ENCODE assay signal across 10 cellular contexts in the genomic region with DNA sequence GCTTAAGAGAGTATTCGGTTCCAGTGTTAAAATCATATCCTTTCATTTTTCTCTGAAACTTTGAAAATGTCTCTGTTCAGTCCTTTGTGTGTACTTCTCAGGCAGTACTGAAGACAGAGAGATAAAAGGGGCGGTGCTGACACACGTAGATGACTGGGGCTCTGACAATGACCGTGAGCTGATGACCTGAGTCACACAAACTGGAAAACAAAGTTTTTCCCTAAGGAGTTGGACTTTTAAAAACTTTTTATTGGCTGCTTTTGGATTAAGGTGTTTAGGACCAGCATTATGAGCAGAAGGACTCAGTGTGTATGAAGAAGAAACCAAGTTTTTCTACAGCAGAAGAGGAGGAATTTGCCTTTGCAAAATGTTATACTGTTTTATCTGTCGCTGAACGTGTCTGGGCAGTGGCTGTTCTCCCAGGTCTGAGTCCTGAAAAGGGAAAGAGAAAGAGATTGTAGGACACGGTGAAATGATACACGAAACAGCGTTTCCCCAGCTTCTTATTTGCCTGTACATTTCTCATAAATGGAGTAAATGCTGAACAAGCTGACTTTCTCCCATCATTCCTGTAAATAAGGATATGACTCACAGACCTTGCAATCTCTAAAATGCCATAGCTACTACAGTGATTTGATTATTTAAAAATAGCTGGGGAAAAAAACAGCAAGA. TPM values are rescaled to one million over a fixed set of nuclear protein-coding genes. Genes with fewer than 3 reads are reported as not detected.
A peak's percentile ranks its signal among the peaks of the same experiment; 100 is the strongest.
DNase-seq lines count a peak whose midpoint lies in the region; ATAC-seq, FAIRE-seq and TF ChIP-seq lines count a peak whose summit lies in the region.
"Had no signal": no experiment of that assay in that cellular context is flagged by ENCODE, and none has a peak within 500 bp of the region (broad histone marks: within the 10 kb centered on the region; RNA-seq: fewer than 3 reads in every experiment).

No MANE protein-coding gene starts in this region.

- no peak for TF ChIP-seq CTCF in GM12878 (IDR thresholded peaks at IDR 0.05 in 2 of 3, conservative IDR thresholded peaks at IDR 0.05 in 1 of 3; ENCODE audit: control insufficient read depth in 2 of 3, extremely low read depth in 1 of 3, insufficient read depth in 1 of 3, low read depth in 3 of 3, low read length in 3 of 3)
- no peak for TF ChIP-seq CTCF in liver (IDR thresholded peaks at IDR 0.05; ENCODE audit: low read depth, low read length, missing input control)
- no peak for TF ChIP-seq CTCF in upper lobe of right lung (IDR thresholded peaks at IDR 0.05)

- no peaks in the 10 kb centered on the region for H3K36me3 ChIP-seq in GM12878 (ENCODE audit: control insufficient read depth in 2 of 2, insufficient read depth in 2 of 2, low read length in 1 of 2)
- no peaks in the 10 kb centered on the region for H3K36me3 ChIP-seq in liver (ENCODE audit: control insufficient read depth in 4 of 4, insufficient read depth in 3 of 4, low read depth in 1 of 4, low read length in 3 of 4)
- no peaks in the 10 kb centered on the region for H3K36me3 ChIP-seq in upper lobe of right lung

- no peaks in the 10 kb centered on the region for H4K20me1 ChIP-seq in GM12878 (ENCODE audit: control insufficient read depth, insufficient read depth)

- no peak overlapping the region for H3K4me2 ChIP-seq in GM12878 (ENCODE audit: control insufficient read depth, insufficient read depth)

- H3K4me3 ChIP-seq in GM12878, result no peak overlapping the region
- peak overlapping the region; percentile 18 to 37 (median 31) for H3K4me3 ChIP-seq in liver (ENCODE audit: low read depth in 1 of 3, low read length in 3 of 3)
- peak overlapping the region; percentile 30 for H3K4me3 ChIP-seq in upper lobe of right lung

- DNase-seq in GM03348 (ENCODE audit: low spot score) (peak; percentile 73), GM12878 (ENCODE audit: low read depth, low spot score) (no peak), upper lobe of right lung (no peak), D341Med (ENCODE audit: low spot score) (no peak), T-cell (no peak), NCI-H446 treated with DMSO at 0.1 percent for 48 hours (lab: John Stamatoyannopoulos, UW) (no peak)

- no peak overlapping the region for H3K4me3 Mint-ChIP-seq in T-cell

- H3K9ac ChIP-seq in GM12878 (ENCODE audit: control insufficient read depth, insufficient read depth, low read length), result no peak overlapping the region
- peak overlapping the region; percentile 63 to 95 for H3K9ac ChIP-seq in liver (ENCODE audit: low read depth in 1 of 2, low read length in 2 of 2)

- RAD21 ChIA-PET in GM12878 (lab: Charles Lee; ENCODE audit: unreplicated experiment), result interaction anchor here (1.8 kb wide), 1 partner anchor 13 kb away, joined by 3 read pairs; no protein-coding TSS in a partner anchor

- CTCF ChIA-PET in GM12878 (lab: Yijun Ruan, JAX), result interaction anchor here (0.6 to 1.5 kb wide), 6 partner anchors 10 to 194 kb away, joined by 3 to 5 read pairs (median 3); no protein-coding TSS in a partner anchor
- CTCF ChIA-PET in T-cell (lab: Charles Lee), result no interaction called here

- POLR2A ChIA-PET in GM12878 (lab: Charles Lee), result interaction anchor here (0.6 kb wide), 1 partner anchor 27 kb away, joined by 5 read pairs; no protein-coding TSS in a partner anchor
- POLR2A ChIA-PET in T-cell (lab: Charles Lee), result no interaction called here

- 7% methylated on average over 9 of the region's 9 CpGs for WGBS in GM12878 (ENCODE audit: insufficient coverage, insufficient replicate concordance, low lambda C conversion rate, missing lambda C conversion rate)
- 11% methylated on average over 9 of the region's 9 CpGs for WGBS in liver

- no peaks in the 10 kb centered on the region for H3K79me2 ChIP-seq in GM12878 (ENCODE audit: control insufficient read depth, insufficient read depth, low read length)

- H2AFZ ChIP-seq in GM12878 (ENCODE audit: control insufficient read depth, low read depth, low read length), result peak overlapping the region; percentile 38

- TF ChIP-seq POLR2A in GM12878 (IDR thresholded peaks at IDR 0.05; ENCODE audit: low read depth, low read length), result no peak

- peaks cover 0 to 5% (median 5%) of the 10 kb centered on the region in 3 donors for H3K4me1 Mint-ChIP-seq in T-cell

- H3K4me1 ChIP-seq in GM12878 (ENCODE audit: control insufficient read depth, insufficient read depth, low read length) (peaks cover 7% of the 10 kb centered on the region), liver (ENCODE audit: control insufficient read depth in 4 of 4, insufficient read depth in 4 of 4, low read length in 3 of 4) (peaks cover 10 to 69% (median 23%) of the 10 kb centered on the region in 4 donors), upper lobe of right lung (peaks cover 24% of the 10 kb centered on the region)

- peak; percentile 56 for ATAC-seq in HG03432 (IDR thresholded peaks at IDR 0.05; ENCODE audit: unreplicated experiment)
- no peak for ATAC-seq in GM12878
- ATAC-seq in upper lobe of right lung, result peak; percentile 55
- no peak for ATAC-seq in T-cell (replicated peaks in 1 of 4)

- TF ChIP-seq RAD21 in GM12878 (IDR thresholded peaks at IDR 0.05; ENCODE audit: insufficient read depth, low read depth, low read length), result no peak
- peak in 1 of 2 donors; percentile 26 for TF ChIP-seq RAD21 in liver (IDR thresholded peaks at IDR 0.05)

- H3K9me3 Mint-ChIP-seq in T-cell, result no peaks in the 10 kb centered on the region
- H3K9me3 Mint-ChIP-seq: IgD-negative memory B cell had no signal

- intact Hi-C loops in GM12878 (cut with micrococcal nuclease; ENCODE audit: unreplicated experiment), result no loop called here
- intact Hi-C loops in upper lobe of right lung (cut with DNase I), result no loop called here

- BruUV-seq in GM12878 (replicated peaks; lab: Mats Ljungman, UMichigan), result no TSS peak

- H3K27ac Mint-ChIP-seq in T-cell, result no peak overlapping the region

- H3K27ac ChIP-seq in GM12878 (ENCODE audit: control insufficient read depth, insufficient read depth) (no peak overlapping the region), liver (ENCODE audit: low read depth in 1 of 2, low read length in 2 of 2) (peak overlapping the region; percentile 91 to 98), upper lobe of right lung (peak overlapping the region; percentile 79)

- peaks cover 4% of the 10 kb centered on the region for H3K36me3 Mint-ChIP-seq in T-cell

- no peak for FAIRE-seq in GM12878 (lab: Jason Lieb, UNC)

- in situ Hi-C loops in GM12878 (cut with MboI), result no loop called here

- H3K27me3 ChIP-seq in GM12878 (replicated peaks in 1 of 2; ENCODE audit: control insufficient read depth in 2 of 2, insufficient read depth in 2 of 2, low read length in 1 of 2) (no peaks in the 10 kb centered on the region), liver (ENCODE audit: control insufficient read depth in 4 of 4, insufficient read depth in 4 of 4, low read length in 3 of 4) (no peaks in the 10 kb centered on the region), upper lobe of right lung (no peaks in the 10 kb centered on the region)

- H3K9me3 ChIP-seq in GM12878 (replicated peaks; ENCODE audit: control insufficient read depth, insufficient read depth, low read length), result no peaks in the 10 kb centered on the region
- no peaks in the 10 kb centered on the region for H3K9me3 ChIP-seq in liver (ENCODE audit: control insufficient read depth in 4 of 4, low read length in 3 of 4)
- no peaks in the 10 kb centered on the region for H3K9me3 ChIP-seq in upper lobe of right lung

- SMC1A ChIA-PET in GM12878 (lab: Charles Lee; ENCODE audit: uncharacterized antibody, unreplicated experiment), result interaction anchor here (0.5 to 1.4 kb wide), 7 partner anchors 9 to 78 kb away, joined by 3 to 5 read pairs (median 3); no protein-coding TSS in a partner anchor

- no peaks in the 10 kb centered on the region for H3K27me3 Mint-ChIP-seq in T-cell
- H3K27me3 Mint-ChIP-seq: IgD-negative memory B cell had no signal

- TF ChIP-seq EP300 in GM12878 (IDR thresholded peaks at IDR 0.05; ENCODE audit: borderline replicate concordance in 1 of 2, control insufficient read depth in 1 of 2, low read depth in 2 of 2, low read length in 2 of 2), result no peak

TF ChIP-seq in GM12878, 131 proteins besides CTCF, POLR2A, EP300 and RAD21 (continues in another document):
- TF ChIP-seq HDGF (IDR thresholded peaks at IDR 0.05), result no peak
- TF ChIP-seq STAT3 (IDR thresholded peaks at IDR 0.05; ENCODE audit: low read depth, low read length), result no peak
- TF ChIP-seq HDAC2 (IDR thresholded peaks at IDR 0.05), result no peak

TF ChIP-seq in liver, 16 proteins besides CTCF, POLR2A, EP300 and RAD21 (continues in another document):
- no peak for TF ChIP-seq FOXA1 (IDR thresholded peaks at IDR 0.05)
- TF ChIP-seq ATF3 (IDR thresholded peaks at IDR 0.05), result peak; percentile 43

RNA-seq across cellular contexts. Expression of gene MAP3K7CL, which starts 51.5 kb away (rescaled TPM):
- total RNA-seq in GM12878 (2013; cell fraction: nucleolus; rRNA removed), result 50.2 and 57.6 TPM in 2 replicates
- 5.6 TPM in 2 replicates for total RNA-seq in GM12878 (2014; rRNA removed)
- 5.5 and 5.8 TPM in 2 replicates for total RNA-seq in GM12878 (2014; rRNA removed; fragmentation: Illumina TruSeq; extraction: Trizol)
- 6.2 and 7.7 TPM in 2 replicates for total RNA-seq in GM12878 (2021)
- polyA plus RNA-seq in GM12878 (2011; ENCODE audit: low read depth), result 6.5 TPM
- polyA plus RNA-seq in GM12878 (2011; rRNA removed), result 13.3 and 14.2 TPM in 2 replicates
- 10.4 and 11.7 TPM in 2 replicates for polyA plus RNA-seq in GM12878 (2011; cell fraction: cytosol; rRNA removed)
- 21.8 and 26.7 TPM in 2 replicates for polyA plus RNA-seq in GM12878 (2011; cell fraction: nucleus; rRNA removed)
- 7.1 and 8.8 TPM in 2 replicates for polyA plus RNA-seq in GM12878 (2012)
- 7.3 and 7.4 TPM in 2 replicates for polyA plus RNA-seq in GM12878 (2014; fragmentation: Illumina TruSeq; extraction: Trizol)
- polyA plus RNA-seq in GM12878 (2014; fragmentation: Nextera tagmentation; extraction: Ambion mirVana), result 10 to 100 TPM; 13.1 to 19.7 TPM
- 3.2 and 4.2 TPM in 2 replicates for polyA plus RNA-seq in GM12878 (2014; rRNA removed)
- 1 to 10 TPM; 4.2 to 5.8 TPM for polyA plus RNA-seq in GM12878 (2016; fragmentation: Nextera tagmentation; extraction: Ambion mirVana)
- polyA minus RNA-seq in GM12878 (2011; rRNA and poly(A)+ RNA removed), result 15.2 and 16.9 TPM in 2 replicates
- 2.9 and 6.9 TPM in 2 replicates for polyA minus RNA-seq in GM12878 (2011; cell fraction: cytosol; rRNA and poly(A)+ RNA removed)
- 16.3 and 29.5 TPM in 2 replicates for polyA minus RNA-seq in GM12878 (2011; cell fraction: nucleus; rRNA and poly(A)+ RNA removed)
- 1 to 10 TPM; 2.6 to 3.5 TPM for total RNA-seq in liver
- 1 to 10 TPM; 1.4 to 3.5 TPM for polyA plus RNA-seq in liver
- 7.6 TPM for total RNA-seq in upper lobe of right lung
- 1 to 10 TPM; 4.8 to 9.1 (median 7.4) TPM for total RNA-seq in T-cell
- polyA plus RNA-seq: neural cell had no signal

Comparison
In these comparisons a context has a peak if more than half of its experiments do, and no peak if none do; other contexts are left out.
1. ATAC-seq: peak in HG03432 (single experiment) and upper lobe of right lung (single experiment); none in GM12878 (single experiment) and T-cell (0 of 4).